8 cellular contexts compared by ENCODE assay signal in the genomic region with DNA sequence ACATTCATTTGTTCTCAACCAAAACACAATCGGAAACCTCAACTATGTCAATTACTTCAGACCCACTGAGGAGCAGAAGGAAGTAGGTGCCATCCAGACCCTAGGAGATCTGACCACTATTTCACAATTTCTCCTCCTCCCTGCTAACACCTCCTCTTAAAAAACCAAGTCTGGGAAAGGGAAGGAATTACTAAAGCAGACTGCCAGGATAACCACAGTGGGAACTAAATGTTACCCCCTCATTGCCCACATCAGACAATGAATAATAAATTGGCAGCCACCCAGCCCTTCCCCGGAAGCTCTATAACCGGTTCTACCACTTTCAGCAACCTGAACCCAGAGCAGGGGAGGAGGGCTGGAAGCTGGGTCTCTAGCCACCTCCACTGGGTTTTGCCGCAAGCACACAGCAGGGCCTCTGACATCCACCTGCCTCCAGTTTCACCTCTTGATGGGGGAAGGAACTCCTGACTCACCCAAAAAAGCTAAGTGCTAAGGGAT. TPM values are rescaled to one million over a fixed set of nuclear protein-coding genes. Genes with fewer than 3 reads are reported as not detected.
DNase-seq lines count a peak whose midpoint lies in the region; ATAC-seq lines count a peak whose summit lies in the region.

No MANE protein-coding gene starts in this region.

- DNase-seq in CD4-positive, alpha-beta memory T cell, result peak; percentile 41 to 75 (median 45)
- DNase-seq in NCI-H1105 (lab: John Stamatoyannopoulos, UW), result peak; percentile 87
- peak; percentile 30 for DNase-seq in activated CD4-positive, alpha-beta T cell treated with anti-CD3 and anti-CD28 coated beads for 1 hour
- peak in 2 of 3 donors; percentile 16 to 21 for DNase-seq in effector memory CD4-positive, alpha-beta T cell
- DNase-seq in trophoblast cell, result peak; percentile 48 to 56
- no peak for DNase-seq in cerebellar nuclear complex (lab: John Stamatoyannopoulos, UW)

- no peak overlapping the region for H2BK5ac ChIP-seq in trophoblast cell (ENCODE audit: low read depth, low read length, poor library complexity)

- H3K4me1 Mint-ChIP-seq in CD4-positive, alpha-beta memory T cell, result peaks cover 22 to 40% (median 28%) of the 10 kb centered on the region in 4 donors

- no peaks in the 10 kb centered on the region for H3K79me2 ChIP-seq in trophoblast cell (ENCODE audit: control insufficient read depth, insufficient read depth, low read length, poor library complexity)

- no peaks in the 10 kb centered on the region for H3K27me3 Mint-ChIP-seq in CD4-positive, alpha-beta memory T cell

- no peak overlapping the region for H2BK120ac ChIP-seq in trophoblast cell (ENCODE audit: insufficient read depth, low read length, poor library complexity)

- H4K8ac ChIP-seq in trophoblast cell (ENCODE audit: low read depth, low read length), result no peak overlapping the region

- peaks cover 8 to 11% of the 10 kb centered on the region in 2 donors for H3K36me3 Mint-ChIP-seq in CD4-positive, alpha-beta memory T cell

- H2AK5ac ChIP-seq in trophoblast cell (ENCODE audit: low read length), result no peak overlapping the region

- H3K14ac ChIP-seq in trophoblast cell (ENCODE audit: low read length), result no peak overlapping the region

- peak overlapping the region in 6 of 8 donors; percentile 44 to 73 (median 49) for H3K4me3 Mint-ChIP-seq in CD4-positive, alpha-beta memory T cell

- WGBS in trophoblast cell (ENCODE audit: extremely low coverage, insufficient coverage, insufficient read length), result no CpG with 5 or more reads among the region's 4 CpGs

- no peaks in the 10 kb centered on the region for H3K79me1 ChIP-seq in trophoblast cell (ENCODE audit: low read length)

- H4K12ac ChIP-seq in trophoblast cell (ENCODE audit: low read depth, low read length), result no peak overlapping the region

- H2BK12ac ChIP-seq in trophoblast cell (ENCODE audit: low read length), result no peak overlapping the region

- no peaks in the 10 kb centered on the region for H3K27me3 ChIP-seq in CD4-positive, alpha-beta memory T cell (ENCODE audit: insufficient read depth, low read length)
- no peaks in the 10 kb centered on the region for H3K27me3 ChIP-seq in effector memory CD4-positive, alpha-beta T cell (replicated peaks; ENCODE audit: control insufficient read depth, insufficient read depth, low read length, poor library complexity, severe bottlenecking)
- H3K27me3 ChIP-seq in trophoblast cell (ENCODE audit: insufficient read depth, low read length), result no peaks in the 10 kb centered on the region

- H3K4ac ChIP-seq in trophoblast cell (ENCODE audit: low read depth, low read length), result no peak overlapping the region

- H3K4me2 ChIP-seq in trophoblast cell (ENCODE audit: low read length), result peak overlapping the region; percentile 30

- no peak overlapping the region for H3K18ac ChIP-seq in trophoblast cell (ENCODE audit: low read length)

- H3K4me1 ChIP-seq in CD4-positive, alpha-beta memory T cell (ENCODE audit: insufficient read depth, low read length), result peaks cover 23% of the 10 kb centered on the region
- H3K4me1 ChIP-seq in effector memory CD4-positive, alpha-beta T cell (ENCODE audit: control insufficient read depth, insufficient read depth, low read length, poor library complexity, severe bottlenecking), result peaks cover 11% of the 10 kb centered on the region
- H3K4me1 ChIP-seq in trophoblast cell (ENCODE audit: control insufficient read depth in 1 of 2, insufficient read depth in 2 of 2, low read length in 2 of 2), result peaks cover 15 to 17% of the 10 kb centered on the region in 2 experiments

- CTCF ChIA-PET in CD4-positive, alpha-beta memory T cell (lab: Charles Lee; ENCODE audit: partially characterized antibody), result interaction anchor here (1.4 to 7.9 kb wide), 5 partner anchors 86 to 198 kb away, joined by 3 to 120 read pairs (median 6); a partner anchor contains a TSS

- POLR2A ChIA-PET in CD4-positive, alpha-beta memory T cell (lab: Charles Lee; ENCODE audit: partially characterized antibody), result interaction anchor here (0.6 to 1.2 kb wide), 5 partner anchors 10 to 93 kb away, joined by 3 to 4 read pairs (median 3); a partner anchor contains a TSS

- H3K27ac Mint-ChIP-seq in CD4-positive, alpha-beta memory T cell, result peak overlapping the region in 5 of 7 donors; percentile 24 to 88 (median 75)

- no peaks in the 10 kb centered on the region for H3K9me3 Mint-ChIP-seq in CD4-positive, alpha-beta memory T cell

- peaks cover 6% of the 10 kb centered on the region for H3K36me3 ChIP-seq in CD4-positive, alpha-beta memory T cell (ENCODE audit: insufficient read depth, low read length)
- H3K36me3 ChIP-seq in effector memory CD4-positive, alpha-beta T cell (ENCODE audit: control insufficient read depth, insufficient read depth, low read length), result peaks cover 4% of the 10 kb centered on the region
- H3K36me3 ChIP-seq in trophoblast cell (ENCODE audit: control insufficient read depth in 1 of 2, insufficient read depth in 2 of 2, low read length in 2 of 2), result peaks cover 0 to 4% of the 10 kb centered on the region in 2 experiments

- no peak overlapping the region for H3K4me3 ChIP-seq in CD4-positive, alpha-beta memory T cell (ENCODE audit: low read length in 2 of 2)
- H3K4me3 ChIP-seq in effector memory CD4-positive, alpha-beta T cell (ENCODE audit: insufficient read depth, low read depth, low read length, poor library complexity, severe bottlenecking), result no peak overlapping the region
- no peak overlapping the region for H3K4me3 ChIP-seq in trophoblast cell (ENCODE audit: low read depth, low read length)

- H3K9me3 ChIP-seq in CD4-positive, alpha-beta memory T cell (ENCODE audit: control insufficient read depth in 1 of 2, low read length in 2 of 2), result no peaks in the 10 kb centered on the region
- no peaks in the 10 kb centered on the region for H3K9me3 ChIP-seq in effector memory CD4-positive, alpha-beta T cell (ENCODE audit: control insufficient read depth, low read length)
- no peaks in the 10 kb centered on the region for H3K9me3 ChIP-seq in trophoblast cell (ENCODE audit: insufficient read depth, low read depth, low read length)

- no peak for ATAC-seq in HG03378 (IDR thresholded peaks at IDR 0.05; ENCODE audit: unreplicated experiment)
- ATAC-seq in GM19467 (IDR thresholded peaks at IDR 0.05; ENCODE audit: unreplicated experiment), result no peak

- H2AFZ ChIP-seq in trophoblast cell (ENCODE audit: insufficient read depth, low read length, poor library complexity), result no peak overlapping the region

- H4K91ac ChIP-seq in trophoblast cell (ENCODE audit: low read depth, low read length), result no peak overlapping the region

- no peak overlapping the region for H3K27ac ChIP-seq in CD4-positive, alpha-beta memory T cell (ENCODE audit: low read depth, low read length)
- H3K27ac ChIP-seq in effector memory CD4-positive, alpha-beta T cell (ENCODE audit: insufficient read depth, low read length, poor library complexity, severe bottlenecking), result no peak overlapping the region
- no peak overlapping the region for H3K27ac ChIP-seq in trophoblast cell (ENCODE audit: low read depth, low read length)

- H3K9ac ChIP-seq in trophoblast cell (ENCODE audit: low read length), result no peak overlapping the region

- intact Hi-C loops in CD4-positive, alpha-beta memory T cell (cut with micrococcal nuclease), result loop anchor here (2.0 kb wide), 1 partner anchor 19 kb away; a partner anchor contains a TSS

- H3K23ac ChIP-seq in trophoblast cell (ENCODE audit: low read length), result no peak overlapping the region

RNA-seq across cellular contexts. Expression of a gene that starts 17.6 kb away (rescaled TPM):
- total RNA-seq in CD4-positive, alpha-beta memory T cell, result 1 to 10 TPM; 3.5 TPM
- polyA plus RNA-seq in CD4-positive, alpha-beta memory T cell, result under 1 TPM; 0.24 to 0.29 TPM
- 0.10 and 0.14 TPM in 2 replicates for polyA plus RNA-seq in trophoblast cell (2013)

RNA-seq across cellular contexts. Expression of a gene that starts 19.5 kb away (rescaled TPM):
- total RNA-seq in CD4-positive, alpha-beta memory T cell, result 10 to 100 TPM; 34.1 to 35.0 TPM
- polyA plus RNA-seq in CD4-positive, alpha-beta memory T cell, result 10 to 100 TPM; 10.4 to 20.4 TPM
- polyA plus RNA-seq in trophoblast cell (2013), result 13.1 and 14.9 TPM in 2 replicates

RNA-seq across cellular contexts. Expression of a gene that starts 19.9 kb away (rescaled TPM):
- 10 to 100 TPM; 40.5 to 43.9 TPM for total RNA-seq in CD4-positive, alpha-beta memory T cell
- 10 to 100 TPM; 24.3 to 31.5 TPM for polyA plus RNA-seq in CD4-positive, alpha-beta memory T cell
- polyA plus RNA-seq in trophoblast cell (2013), result 42.8 and 44.7 TPM in 2 replicates

RNA-seq across cellular contexts. Expression of a gene that starts 23.5 kb away (rescaled TPM):
- total RNA-seq in CD4-positive, alpha-beta memory T cell, result 10 to 100 TPM; 21.2 to 24.1 TPM
- polyA plus RNA-seq in CD4-positive, alpha-beta memory T cell, result 100 to 1,000 TPM in 1 of 2 donors, 10 to 100 TPM in 1; 74.8 to 115 TPM
- polyA plus RNA-seq in trophoblast cell (2013), result 10.9 and 11.6 TPM in 2 replicates

RNA-seq across cellular contexts. Expression of a gene that starts 32.3 kb away (rescaled TPM):
- 10 to 100 TPM; 24.5 to 26.7 TPM for total RNA-seq in CD4-positive, alpha-beta memory T cell
- 10 to 100 TPM; 28.9 to 35.9 TPM for polyA plus RNA-seq in CD4-positive, alpha-beta memory T cell
- polyA plus RNA-seq in trophoblast cell (2013), result 11.0 and 11.2 TPM in 2 replicates

Comparison
In these comparisons a context has a peak if more than half of its experiments do, and no peak if none do; other contexts are left out.
1. DNase-seq: peak in CD4-positive, alpha-beta memory T cell (5 of 5), NCI-H1105 (single experiment), activated CD4-positive, alpha-beta T cell treated with anti-CD3 and anti-CD28 coated beads for 1 hour (single experiment), effector memory CD4-positive, alpha-beta T cell (2 of 3) and trophoblast cell (2 of 2); none in cerebellar nuclear complex (0 of 2).